In genomic region chr16:17173134-17173729, GRCh38 we compare ENCODE assay signal across 11 cellular contexts.
A peak's percentile ranks its signal among the peaks of the same experiment; 100 is the strongest.
DNase-seq lines count a peak whose midpoint lies in the region; ATAC-seq, FAIRE-seq and TF ChIP-seq lines count a peak whose summit lies in the region.
"Had no signal": no experiment of that assay in that cellular context is flagged by ENCODE, and none has a peak within 500 bp of the region (broad histone marks: within the 10 kb centered on the region; RNA-seq: fewer than 3 reads in every experiment).

No MANE protein-coding gene starts in this region.

- H3K9me3 ChIP-seq in Peyer's patch: no peaks in the 10 kb centered on the region
- no peaks in the 10 kb centered on the region for H3K9me3 ChIP-seq in pancreas

- DNase-seq in ELR (ENCODE audit: low read depth) (peak; percentile 19), Peyer's patch (peak in 2 of 3 donors; percentile 58 to 72), fibroblast of the aortic adventitia (ENCODE audit: low read depth) (peak; percentile 38), pancreas (peak in 1 of 6 donors; percentile 50), DMS79 treated with DMSO at 0.1 percent for 48 hours (lab: John Stamatoyannopoulos, UW) (no peak), GM20000 (ENCODE audit: low spot score) (no peak)
- DNase-seq: RPMI8226 had no signal

- H3K4me1 ChIP-seq in Peyer's patch (no peaks in the 10 kb centered on the region), pancreas (peaks cover 7 to 13% (median 12%) of the 10 kb centered on the region in 3 donors)

- 79 to 84% methylated on average over 12 of the region's 12 CpGs for WGBS in pancreas, 2 donors

- H3K27ac ChIP-seq in Peyer's patch: no peak overlapping the region
- no peak overlapping the region for H3K27ac ChIP-seq in pancreas

- no peak for FAIRE-seq in pancreas (lab: Jason Lieb, UNC)
- FAIRE-seq: endometrium, H1 had no signal

- H3K27me3 ChIP-seq in Peyer's patch (no peaks in the 10 kb centered on the region), pancreas (no peaks in the 10 kb centered on the region)

- ATAC-seq in pancreas (peak in 3 of 4 donors; percentile 34 to 80 (median 63)), GM18907 (IDR thresholded peaks at IDR 0.05; ENCODE audit: unreplicated experiment) (no peak), GM18517 (IDR thresholded peaks at IDR 0.05; ENCODE audit: unreplicated experiment) (no peak)

- TF ChIP-seq CTCF in Peyer's patch (IDR thresholded peaks at IDR 0.05) (no peak), fibroblast of the aortic adventitia (IDR thresholded peaks at IDR 0.05; ENCODE audit: insufficient read depth, low read length) (no peak), pancreas (IDR thresholded peaks at IDR 0.05) (no peak), GM20000 (IDR thresholded peaks at IDR 0.05; ENCODE audit: extremely low read depth, missing control alignments) (no peak)

- no peak for TF ChIP-seq POLR2A in Peyer's patch (IDR thresholded peaks at IDR 0.05)

- no peak overlapping the region for H3K4me3 ChIP-seq in Peyer's patch
- H3K4me3 ChIP-seq in fibroblast of the aortic adventitia (ENCODE audit: low read depth, low read length): no peak overlapping the region
- H3K4me3 ChIP-seq in pancreas: no peak overlapping the region

- intact Hi-C loops in pancreas (cut with DNase I): no loop called here

- H3K36me3 ChIP-seq in Peyer's patch: no peaks in the 10 kb centered on the region
- no peaks in the 10 kb centered on the region for H3K36me3 ChIP-seq in pancreas

Comparison
In these comparisons a context has a peak if more than half of its experiments do, and no peak if none do; other contexts are left out.
1. DNase-seq: peak in ELR (single experiment), Peyer's patch (2 of 3) and fibroblast of the aortic adventitia (single experiment); none in DMS79 treated with DMSO at 0.1 percent for 48 hours (single experiment) and GM20000 (single experiment).
2. ATAC-seq: peak in pancreas (3 of 4); none in GM18907 (single experiment) and GM18517 (single experiment).